In genomic region chr1:159089184-159089791, GRCh38 we compare ENCODE assay signal across 9 cellular contexts. TPM values are rescaled to one million over a fixed set of nuclear protein-coding genes. Genes with fewer than 3 reads are reported as not detected.
A peak's percentile ranks its signal among the peaks of the same experiment; 100 is the strongest.
DNase-seq lines count a peak whose midpoint lies in the region; ATAC-seq, FAIRE-seq and TF ChIP-seq lines count a peak whose summit lies in the region.
"Had no signal": no experiment of that assay in that cellular context is flagged by ENCODE, and none has a peak within 500 bp of the region (broad histone marks: within the 10 kb centered on the region; RNA-seq: fewer than 3 reads in every experiment).

No MANE protein-coding gene starts in this region.

- TF ChIP-seq RAD21 in K562 (CRISPR knock-in tag; conservative IDR thresholded peaks at IDR 0.05 in 1 of 2, IDR thresholded peaks at IDR 0.05 in 1 of 2): peak; percentile 43 to 77

- CTCF ChIA-PET in activated CD4-positive, alpha-beta T cell treated with anti-CD3 and anti-CD28 coated beads for 36 hours (lab: Charles Lee): interaction anchor here (0.5 to 5.2 kb wide), 19 partner anchors 9 to 885 kb away, joined by 3 to 76 read pairs (median 5); partner anchors contain the start of genes AIM2 and IFI16
- CTCF ChIA-PET in K562 (lab: Yijun Ruan, JAX; ENCODE audit: low intra/inter-chr PET ratio): interaction anchor here (0.6 to 1.0 kb wide), 3 partner anchors 38 to 1099 kb away, joined by 3 to 5 read pairs (median 4); no protein-coding TSS in a partner anchor

- H3K36me3 Mint-ChIP-seq in activated CD4-positive, alpha-beta T cell treated with anti-CD3 and anti-CD28 coated beads for 36 hours (ENCODE audit: low read depth): no peaks in the 10 kb centered on the region

- H3K27ac ChIP-seq in K562 (ENCODE audit: extremely low read depth, low read depth, low read length): no peak overlapping the region
- H3K27ac ChIP-seq in neutrophil: peak overlapping the region; percentile 88

- intact Hi-C loops in activated CD4-positive, alpha-beta T cell treated with anti-CD3 and anti-CD28 coated beads for 36 hours (cut with DNase I, micrococcal nuclease): loop anchor here (1.0 kb wide), 3 partner anchors 12 to 80 kb away; partner anchors contain the start of genes AIM2 (in 1 of the 2) and IFI16 (in 1 of the 2)
- intact Hi-C loops in K562 (cut with micrococcal nuclease): no loop called here

- no peak overlapping the region for H3K4me2 ChIP-seq in K562 (ENCODE audit: insufficient read depth, low read length)

- no peaks in the 10 kb centered on the region for H3K9me3 Mint-ChIP-seq in activated CD4-positive, alpha-beta T cell treated with anti-CD3 and anti-CD28 coated beads for 36 hours (ENCODE audit: low read depth)

- POLR2A ChIA-PET in activated CD4-positive, alpha-beta T cell treated with anti-CD3 and anti-CD28 coated beads for 36 hours (lab: Charles Lee): interaction anchor here (0.9 to 4.1 kb wide), 4 partner anchors 12 to 79 kb away, joined by 4 to 61 read pairs (median 14); partner anchors contain the start of genes AIM2 and IFI16
- POLR2A ChIA-PET in K562 (lab: Yijun Ruan, JAX): interaction anchor here (1.6 kb wide), 1 partner anchor 13 kb away, joined by 5 read pairs; the partner anchor contains the start of gene AIM2

- peak; percentile 37 for ATAC-seq in activated CD4-positive, alpha-beta T cell treated with anti-CD3 and anti-CD28 coated beads for 36 hours
- peak; percentile 73 for ATAC-seq in K562

- in situ Hi-C loops in K562 (cut with MboI): no loop called here

- no peak overlapping the region for H3K9ac ChIP-seq in K562 (ENCODE audit: insufficient read depth in 1 of 2, low read depth in 2 of 2, low read length in 2 of 2)

- 0% methylated on average over 4 of the region's 4 CpGs for WGBS in K562 (ENCODE audit: insufficient coverage, low coverage, missing lambda C conversion rate)

- H3K79me2 ChIP-seq in K562 (ENCODE audit: control insufficient read depth, insufficient read depth, low read length): no peaks in the 10 kb centered on the region

- TF ChIP-seq POLR2A in K562 (conservative IDR thresholded peaks at IDR 0.05): no peak

- no peaks in the 10 kb centered on the region for H3K9me1 ChIP-seq in K562 (ENCODE audit: control insufficient read depth, insufficient read depth, low read length)

- peaks cover 51% of the 10 kb centered on the region for H3K4me1 Mint-ChIP-seq in activated CD4-positive, alpha-beta T cell treated with anti-CD3 and anti-CD28 coated beads for 36 hours

- H3K27me3 ChIP-seq in K562 (ENCODE audit: control insufficient read depth in 2 of 2, insufficient read depth in 2 of 2, low read length in 2 of 2): no peaks in the 10 kb centered on the region
- no peaks in the 10 kb centered on the region for H3K27me3 ChIP-seq in neutrophil

- H3K4me3 Mint-ChIP-seq in activated CD4-positive, alpha-beta T cell treated with anti-CD3 and anti-CD28 coated beads for 36 hours: no peak overlapping the region

- no peaks in the 10 kb centered on the region for H3K9me3 ChIP-seq in K562 (replicated peaks; ENCODE audit: control insufficient read depth, insufficient read depth, low read depth, low read length)
- no peaks in the 10 kb centered on the region for H3K9me3 ChIP-seq in neutrophil

- BruUV-seq in K562 (replicated peaks; lab: Mats Ljungman, UMichigan): no TSS peak

- H3K27ac Mint-ChIP-seq in activated CD4-positive, alpha-beta T cell treated with anti-CD3 and anti-CD28 coated beads for 36 hours: peak overlapping the region; percentile 78

- H3K36me3 ChIP-seq in K562 (ENCODE audit: control insufficient read depth, insufficient read depth, low read length): no peaks in the 10 kb centered on the region
- no peaks in the 10 kb centered on the region for H3K36me3 ChIP-seq in neutrophil

- FAIRE-seq in K562 (lab: Jason Lieb, UNC): peak; percentile 93
- FAIRE-seq: G401.6 had no signal

- H3K4me1 ChIP-seq in K562 (replicated peaks in 1 of 2; ENCODE audit: control insufficient read depth in 2 of 2, insufficient read depth in 2 of 2, low read length in 2 of 2): no peaks in the 10 kb centered on the region; a peak in 1 of 5 replicates
- peaks cover 83 to 89% of the 10 kb centered on the region in 2 experiments for H3K4me1 ChIP-seq in neutrophil (ENCODE audit: control insufficient read depth in 1 of 2, insufficient read depth in 1 of 2, low read depth in 1 of 2, low read length in 1 of 2)

- no peak for TF ChIP-seq EP300 in K562 (IDR thresholded peaks at IDR 0.05; ENCODE audit: low read length)

- H3K27me3 Mint-ChIP-seq in activated CD4-positive, alpha-beta T cell treated with anti-CD3 and anti-CD28 coated beads for 36 hours: peaks cover 2% of the 10 kb centered on the region

- no peaks in the 10 kb centered on the region for H4K20me1 ChIP-seq in K562 (replicated peaks; ENCODE audit: control insufficient read depth, insufficient read depth, low read length)

- H2AFZ ChIP-seq in K562 (ENCODE audit: low read depth, low read length): no peak overlapping the region

- TF ChIP-seq CTCF in K562 (IDR thresholded peaks at IDR 0.05 in 2 of 3, conservative IDR thresholded peaks at IDR 0.05 in 1 of 3; ENCODE audit: insufficient read depth in 2 of 3, low read depth in 1 of 3, low read length in 3 of 3) (peak; percentile 51 to 74 (median 70); a peak in 5 of 6 replicates), neutrophil (IDR thresholded peaks at IDR 0.05) (peak; percentile 83)

- DNase-seq in activated CD4-positive, alpha-beta T cell treated with anti-CD3 and anti-CD28 coated beads for 36 hours: no peak
- no peak for DNase-seq in activated CD4-positive, alpha-beta T cell treated with anti-CD3 and anti-CD28 coated beads, Interleukin-2, amount 50 U/mL, for 1 hour
- DNase-seq in HT-29 (ENCODE audit: low spot score) (peak; percentile 9), K562 (ENCODE audit: extremely low read depth in 1 of 4, low spot score in 3 of 4) (peak; percentile 26 to 48 (median 43)), amniotic stem cell (lab: John Stamatoyannopoulos, UW) (no peak), AML-193 (lab: John Stamatoyannopoulos, UW) (no peak), retina (no peak)

- no peak overlapping the region for H3K4me3 ChIP-seq in K562
- H3K4me3 ChIP-seq in neutrophil (ENCODE audit: low read depth in 1 of 2, low read length in 1 of 2): no peak overlapping the region

TF ChIP-seq in K562, 482 proteins besides CTCF, POLR2A, EP300 and RAD21:
- TF ChIP-seq SFPQ (IDR thresholded peaks at IDR 0.05; ENCODE audit: low read depth, low read length): no peak
- no peak for TF ChIP-seq FOXA3 (CRISPR knock-in tag; conservative IDR thresholded peaks at IDR 0.05 in 1 of 2, IDR thresholded peaks at IDR 0.05 in 1 of 2)
- TF ChIP-seq ZNF561 (CRISPR knock-in tag; conservative IDR thresholded peaks at IDR 0.05): no peak
- no peak for TF ChIP-seq ARHGAP35 (IDR thresholded peaks at IDR 0.05; ENCODE audit: partially characterized antibody)
- no peak for TF ChIP-seq ZNF277 (CRISPR knock-in tag; IDR thresholded peaks at IDR 0.05; ENCODE audit: borderline replicate concordance)

RNA-seq across cellular contexts. Expression of gene AIM2, which starts 12.7 kb away (rescaled TPM):
- 10 to 100 TPM; 65.6 to 67.6 TPM for total RNA-seq in activated CD4-positive, alpha-beta T cell treated with anti-CD3 and anti-CD28 coated beads for 36 hours
- total RNA-seq in HT-29 (2014; rRNA removed; shearing (Covaris generic)): not detected in 2 replicates
- total RNA-seq in K562 (2011; cell fraction: chromatin; rRNA removed; ENCODE audit: low replicate concordance): not detected in 2 replicates
- not detected in 2 replicates for total RNA-seq in K562 (2011; cell fraction: nucleolus; rRNA removed)
- not detected in 2 replicates for total RNA-seq in K562 (2011; cell fraction: nucleoplasm; rRNA removed)
- total RNA-seq in K562 (2014; rRNA removed) (0.08 and 0.86 TPM in 2 replicates), K562 (2014; rRNA removed; fragmentation: Illumina TruSeq; extraction: Trizol) (0.33 TPM in 1 of 2 replicates, not detected in the other), K562 (2015; rRNA removed; fragmentation: Illumina TruSeq; extraction: Trizol) (0.15 and 0.22 TPM in 2 replicates), K562 (2021) (0.22 TPM in 1 of 2 replicates, not detected in the other)
- polyA plus RNA-seq in K562 (2011; rRNA removed) (0.10 TPM in 1 of 2 replicates, not detected in the other), K562 (2014; fragmentation: Illumina TruSeq; extraction: Trizol) (0.12 and 0.18 TPM in 2 replicates), K562 (2014; fragmentation: Nextera tagmentation; extraction: Ambion mirVana) (under 1 TPM; 0.18 to 0.24 TPM), K562 (2014; rRNA removed) (0.95 TPM in 1 of 2 replicates, not detected in the other)
- not detected in 2 replicates for polyA plus RNA-seq in K562 (2011; cell fraction: cytosol; rRNA removed)
- not detected in 2 replicates for polyA plus RNA-seq in K562 (2011; cell fraction: nucleus; rRNA removed)
- 0.40 and 0.86 TPM in 2 replicates for polyA plus RNA-seq in K562 (2012)
- 0.18 TPM in 1 of 2 replicates, not detected in the other for polyA minus RNA-seq in K562 (2011; rRNA and poly(A)+ RNA removed)
- not detected in 2 replicates for polyA minus RNA-seq in K562 (2011; cell fraction: cytosol; rRNA and poly(A)+ RNA removed)
- not detected in 2 replicates for polyA minus RNA-seq in K562 (2011; cell fraction: nucleus; rRNA and poly(A)+ RNA removed)

Comparison
In these comparisons a context has a peak if more than half of its experiments do, and no peak if none do; other contexts are left out.
1. DNase-seq: peak in HT-29 (single experiment) and K562 (4 of 4); none in activated CD4-positive, alpha-beta T cell treated with anti-CD3 and anti-CD28 coated beads for 36 hours (single experiment), activated CD4-positive, alpha-beta T cell treated with anti-CD3 and anti-CD28 coated beads, Interleukin-2, amount 50 U/mL, for 1 hour (single experiment), amniotic stem cell (single experiment), AML-193 (0 of 2) and retina (single experiment).
2. RNA of gene AIM2, which starts 12.7 kb away (total RNA-seq): 65.6 to 67.6 TPM in activated CD4-positive, alpha-beta T cell treated with anti-CD3 and anti-CD28 coated beads for 36 hours; 0.08 to 0.86 TPM in K562 and not detected in HT-29; every median in the first group is over 10 times any median in the second.